18 cellular contexts compared by ENCODE assay signal in the genomic region with DNA sequence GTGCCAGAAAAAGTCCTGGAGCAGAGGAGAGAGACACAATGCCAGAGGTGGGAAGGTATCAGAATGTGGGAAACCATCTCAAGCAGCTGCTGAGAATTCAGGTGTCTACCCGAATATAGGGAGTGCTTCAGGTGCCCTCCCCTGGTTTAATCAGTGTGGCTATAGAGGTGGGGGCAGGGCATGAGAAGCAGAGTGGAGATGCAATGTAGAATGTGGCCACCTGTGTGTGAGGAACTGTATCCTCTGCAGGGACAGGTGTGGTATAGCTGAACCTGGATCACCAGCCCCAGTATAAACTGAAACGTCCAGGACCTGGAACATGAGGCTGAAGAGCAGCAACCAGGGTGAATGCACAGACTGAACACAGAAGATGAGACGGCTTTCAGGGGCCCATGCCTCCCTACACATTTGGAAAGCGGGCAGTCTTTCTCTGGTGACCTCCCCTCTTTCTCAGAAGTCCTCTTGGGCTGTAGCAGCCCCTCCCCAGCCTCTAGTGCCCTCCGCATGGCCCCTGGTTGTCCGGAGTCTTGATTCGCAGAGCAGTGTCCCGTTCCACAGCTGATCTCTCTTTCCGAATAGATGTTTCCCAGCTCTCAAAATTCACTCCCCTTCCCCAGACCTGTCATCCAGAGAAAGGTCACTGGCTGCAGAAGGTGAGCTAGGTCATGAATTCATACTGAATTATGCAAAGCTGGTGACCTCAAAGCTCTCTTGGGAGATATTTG.
"Had no signal": no experiment of that assay in that cellular context is flagged by ENCODE, and none has a peak within 500 bp of the region (broad histone marks: within the 10 kb centered on the region; RNA-seq: fewer than 3 reads in every experiment).

No MANE protein-coding gene starts in this region.

- H3K4me1 ChIP-seq: sigmoid colon, stomach, transverse colon had no signal

- H3K9me3 ChIP-seq: sigmoid colon, stomach, thoracic aorta, transverse colon had no signal

- H3K27ac ChIP-seq: coronary artery, hepatocyte, sigmoid colon, skin epidermis, stomach, thoracic aorta, transverse colon had no signal

- H3K27ac Mint-ChIP-seq: naive B cell; nephron; stimulated activated naive B cell treated with anti-CD40 and anti-IgM and Interleukin-4, amounts not matched to agents 10 μg/mL and 1 μg/mL and 100 μg/mL, for 72 hours had no signal

- H3K4me1 Mint-ChIP-seq: naive B cell; nephron; stimulated activated naive B cell treated with anti-CD40 and anti-IgM and Interleukin-4, amounts not matched to agents 10 μg/mL and 1 μg/mL and 100 μg/mL, for 72 hours had no signal

- H3K9me3 Mint-ChIP-seq: naive B cell; nephron; stimulated activated naive B cell treated with anti-CD40 and anti-IgM and Interleukin-4, amounts not matched to agents 10 μg/mL and 1 μg/mL and 100 μg/mL, for 72 hours had no signal

- H3K4me3 Mint-ChIP-seq: naive B cell; nephron; stimulated activated naive B cell treated with anti-CD40 and anti-IgM and Interleukin-4, amounts not matched to agents 10 μg/mL and 1 μg/mL and 100 μg/mL, for 72 hours had no signal

- DNase-seq: effector CD8-positive, alpha-beta T cell; left colon; mesendoderm; naive B cell; posterior cingulate gyrus; sigmoid colon; stimulated activated CD4-positive, alpha-beta T cell treated with anti-CD3 and anti-CD28 coated beads, Interleukin-2, amount 100 ng/mL, for 24 hours; stimulated activated CD4-positive, alpha-beta T cell treated with anti-CD3 and anti-CD28 coated beads, Interleukin-4, amount 100 ng/mL, for 4 hours; stimulated activated naive B cell treated with anti-CD40 and anti-IgM and Interleukin-4, amounts not matched to agents 10 μg/mL and 1 μg/mL and 100 μg/mL, for 72 hours; stomach; substantia nigra; transverse colon had no signal

- H3K27me3 ChIP-seq: hepatocyte, sigmoid colon, stomach, transverse colon had no signal

- H3K4me3 ChIP-seq: coronary artery, hepatocyte, sigmoid colon, skin epidermis, stomach, thoracic aorta, transverse colon had no signal

- H3K36me3 ChIP-seq: sigmoid colon, stomach, thoracic aorta, transverse colon had no signal

- ATAC-seq: esophagus mucosa had no signal

- H3K36me3 Mint-ChIP-seq: naive B cell; stimulated activated naive B cell treated with anti-CD40 and anti-IgM and Interleukin-4, amounts not matched to agents 10 μg/mL and 1 μg/mL and 100 μg/mL, for 72 hours had no signal
